In the genomic region with DNA sequence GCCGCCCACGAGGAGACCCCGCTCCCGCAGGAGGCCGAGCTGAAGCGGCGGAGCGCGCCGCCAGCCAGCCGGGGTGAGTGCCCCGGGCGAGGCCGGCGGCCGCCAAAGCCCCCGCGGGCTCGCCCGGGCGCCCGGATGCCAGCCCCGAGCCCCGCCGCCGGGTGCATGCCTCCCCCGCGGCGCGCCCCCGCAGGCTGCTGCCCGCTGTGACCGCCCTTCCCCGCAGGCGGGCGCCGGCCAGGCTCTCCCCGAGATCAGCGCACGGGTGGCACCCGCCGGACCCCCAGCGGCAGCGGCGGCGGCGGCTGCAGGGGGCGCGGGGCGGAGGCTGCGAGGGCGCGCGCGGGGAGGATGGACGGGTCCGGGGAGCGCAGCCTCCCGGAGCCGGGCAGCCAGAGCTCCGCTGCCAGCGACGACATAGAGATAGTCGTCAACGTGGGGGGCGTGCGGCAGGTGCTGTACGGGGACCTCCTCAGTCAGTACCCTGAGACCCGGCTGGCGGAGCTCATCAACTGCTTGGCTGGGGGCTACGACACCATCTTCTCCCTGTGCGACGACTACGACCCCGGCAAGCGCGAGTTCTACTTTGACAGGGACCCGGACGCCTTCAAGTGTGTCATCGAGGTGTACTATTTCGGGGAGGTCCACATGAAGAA, we compare ENCODE assay signal across 9 cellular contexts. TPM values are rescaled to one million over a fixed set of nuclear protein-coding genes. Genes with fewer than 3 reads are reported as not detected.
A peak's percentile ranks its signal among the peaks of the same experiment; 100 is the strongest.
DNase-seq lines count a peak whose midpoint lies in the region; ATAC-seq and TF ChIP-seq lines count a peak whose summit lies in the region.
"Had no signal": no experiment of that assay in that cellular context is flagged by ENCODE, and none has a peak within 500 bp of the region (broad histone marks: within the 10 kb centered on the region; RNA-seq: fewer than 3 reads in every experiment).

No MANE protein-coding gene starts in this region.

- peak overlapping the region; percentile 23; the same call in 1 of the 2 replicates for H3K4me3 ChIP-seq in BJ (ENCODE audit: low read depth, low read length)
- H3K4me3 ChIP-seq in Panc1 (ENCODE audit: low read depth in 2 of 2, low read length in 2 of 2) = peak overlapping the region; percentile 33 to 49
- peak overlapping the region; percentile 18 for H3K4me3 ChIP-seq in fibroblast of villous mesenchyme (ENCODE audit: low read depth, low read length)
- peak overlapping the region; percentile 35 to 79 for H3K4me3 ChIP-seq in neuronal stem cell (ENCODE audit: low read length in 2 of 2)

- H3K4ac ChIP-seq in neuronal stem cell (ENCODE audit: low read length) = no peak overlapping the region

- H3K14ac ChIP-seq in neuronal stem cell (ENCODE audit: low read length) = no peak overlapping the region

- in situ Hi-C loops in Panc1 (cut with HindIII; ENCODE audit: low pct_unique_long_range_greater_than_20kb, low sequenced_read_pairs) = no loop called here

- H3K27ac ChIP-seq in Panc1 (ENCODE audit: low read length) (no peak overlapping the region), neuronal stem cell (replicated peaks; ENCODE audit: low read length) (no peak overlapping the region)

- H3K79me1 ChIP-seq in neuronal stem cell (ENCODE audit: low read depth, low read length) = no peaks in the 10 kb centered on the region

- intact Hi-C loops in Panc1 (cut with micrococcal nuclease; ENCODE audit: unreplicated experiment) = no loop called here

- BruUV-seq in Panc1 (replicated peaks; lab: Mats Ljungman, UMichigan) = no TSS peak

- no CpG with 5 or more reads among the region's 81 CpGs for WGBS in neuronal stem cell (ENCODE audit: extremely low coverage in 2 of 2, insufficient read length in 2 of 2, insufficient replicate concordance in 1 of 2), 2 donors

- no peaks in the 10 kb centered on the region for H3K4me1 ChIP-seq in Panc1 (ENCODE audit: control insufficient read depth, insufficient read depth, low read length)
- H3K4me1 ChIP-seq in neuronal stem cell (ENCODE audit: control insufficient read depth in 2 of 2, insufficient read depth in 1 of 2, low read depth in 1 of 2, low read length in 2 of 2) = peaks cover 9 to 11% of the 10 kb centered on the region in 2 donors

- H3K27me3 ChIP-seq in BJ (ENCODE audit: control insufficient read depth, insufficient read depth, low read length) (peaks cover 26% of the 10 kb centered on the region), Panc1 (ENCODE audit: control insufficient read depth, insufficient read depth, low read length) (peaks cover 10% of the 10 kb centered on the region), neuronal stem cell (ENCODE audit: control insufficient read depth in 3 of 3, insufficient read depth in 3 of 3, low read depth in 1 of 3, low read length in 3 of 3) (peaks cover 6 to 35% (median 18%) of the 10 kb centered on the region in 3 experiments)

- no peaks in the 10 kb centered on the region for H3K36me3 ChIP-seq in BJ (ENCODE audit: control insufficient read depth, insufficient read depth, low read length)
- no peaks in the 10 kb centered on the region for H3K36me3 ChIP-seq in Panc1 (ENCODE audit: control insufficient read depth, insufficient read depth, low read length)
- no peaks in the 10 kb centered on the region for H3K36me3 ChIP-seq in neuronal stem cell (replicated peaks in 1 of 2; ENCODE audit: control insufficient read depth in 2 of 2, insufficient read depth in 2 of 2, low read length in 2 of 2)

- H3K9me3 ChIP-seq in Panc1 (ENCODE audit: control insufficient read depth, insufficient read depth, low read depth, low read length) (no peaks in the 10 kb centered on the region), neuronal stem cell (replicated peaks in 1 of 2; ENCODE audit: control insufficient read depth in 2 of 2, insufficient read depth in 1 of 2, low read depth in 1 of 2, low read length in 2 of 2) (peaks cover 7 to 12% of the 10 kb centered on the region in 2 donors)

- DNase-seq in BJ (ENCODE audit: low read depth) = no peak
- DNase-seq in Panc1 (ENCODE audit: low read depth, low spot score) = no peak
- DNase-seq in fibroblast of villous mesenchyme (ENCODE audit: low read depth) = no peak
- no peak for DNase-seq in neuronal stem cell (ENCODE audit: low spot score)
- DNase-seq in NCI-H2029 (lab: John Stamatoyannopoulos, UW) = no peak
- DNase-seq in NCI-H446 (lab: John Stamatoyannopoulos, UW) = no peak

- H2AK5ac ChIP-seq in neuronal stem cell (ENCODE audit: low read depth, low read length) = no peak overlapping the region

- POLR2A ChIA-PET in BJ (lab: Charles Lee) = no interaction called here
- POLR2A ChIA-PET in Panc1 (lab: Charles Lee) = interaction anchor here (0.7 kb wide), 1 partner anchor 61 kb away, joined by 10 read pairs; no protein-coding TSS in a partner anchor

- peak overlapping the region; percentile 96 for H3K4me2 ChIP-seq in neuronal stem cell (ENCODE audit: insufficient read depth, low read length, poor library complexity, severe bottlenecking)

- H2AFZ ChIP-seq in neuronal stem cell (ENCODE audit: low read length) = peak overlapping the region; percentile 84

- no peak overlapping the region for H3K9ac ChIP-seq in neuronal stem cell (ENCODE audit: low read depth, low read length, poor library complexity)

- CTCF ChIA-PET in BJ (lab: Yijun Ruan, JAX) (interaction anchor here (0.5 to 3.7 kb wide), 8 partner anchors 12 to 212 kb away, joined by 3 to 23 read pairs (median 4); no protein-coding TSS in a partner anchor), Panc1 (lab: Charles Lee) (interaction anchor here (1.3 kb wide), 1 partner anchor 213 kb away, joined by 3 read pairs; no protein-coding TSS in a partner anchor)

- H4K91ac ChIP-seq in neuronal stem cell (ENCODE audit: low read depth, low read length, poor library complexity) = no peak overlapping the region

- no peak overlapping the region for H2BK12ac ChIP-seq in neuronal stem cell (ENCODE audit: low read length)

- no peak overlapping the region for H2BK120ac ChIP-seq in neuronal stem cell (ENCODE audit: low read depth, low read length)

- no peak for TF ChIP-seq CTCF in BJ (IDR thresholded peaks at IDR 0.05; ENCODE audit: insufficient read depth, low read depth, low read length)
- TF ChIP-seq CTCF in Panc1 (IDR thresholded peaks at IDR 0.05) = no peak
- TF ChIP-seq CTCF in fibroblast of villous mesenchyme (IDR thresholded peaks at IDR 0.05; ENCODE audit: insufficient read depth, low read depth, low read length) = no peak

- peak overlapping the region; percentile 91 for H3K18ac ChIP-seq in neuronal stem cell (ENCODE audit: low read length)

- H4K8ac ChIP-seq in neuronal stem cell (ENCODE audit: low read depth, low read length) = no peak overlapping the region

- H3K23ac ChIP-seq in neuronal stem cell (ENCODE audit: low read depth, low read length, poor library complexity) = peak overlapping the region; percentile 58

- ATAC-seq in Panc1 = no peak
- no peak for ATAC-seq in HG03565 (IDR thresholded peaks at IDR 0.05; ENCODE audit: unreplicated experiment)
- no peak for ATAC-seq in HG03342 (IDR thresholded peaks at IDR 0.05; ENCODE audit: unreplicated experiment)
- ATAC-seq: esophagus mucosa had no signal

- H2BK5ac ChIP-seq in neuronal stem cell (ENCODE audit: low read length) = no peak overlapping the region

- H2BK15ac ChIP-seq in neuronal stem cell (ENCODE audit: low read length) = peak overlapping the region; percentile 20

RNA-seq across cellular contexts. Expression of gene KCNF1, which starts 0.5 kb away (rescaled TPM):
- not detected in 2 replicates for polyA plus RNA-seq in BJ (2011; rRNA removed)
- polyA minus RNA-seq in BJ (2011; rRNA and poly(A)+ RNA removed) = not detected in 2 replicates
- 0.39 TPM for total RNA-seq in Panc1 (2021; ENCODE audit: unreplicated experiment)
- 0.12 TPM for polyA plus RNA-seq in Panc1 (2012; ENCODE audit: insufficient read length)
- total RNA-seq in fibroblast of villous mesenchyme = not detected in 2 replicates
- 0.14 TPM for polyA plus RNA-seq in neuronal stem cell (2013, experiment 1 of 2)
- 0.08 TPM for polyA plus RNA-seq in neuronal stem cell (2013, experiment 2 of 2)
- total RNA-seq: esophagus mucosa had no signal
